In genomic region chr3:81295906-81296305, GRCh38 we compare ENCODE assay signal across 32 cellular contexts.
"Had no signal": no experiment of that assay in that cellular context is flagged by ENCODE, and none has a peak within 500 bp of the region (broad histone marks: within the 10 kb centered on the region; RNA-seq: fewer than 3 reads in every experiment).

No MANE protein-coding gene starts in this region.

- H3K4me1 Mint-ChIP-seq: activated CD4-positive, alpha-beta T cell treated with anti-CD3 and anti-CD28 coated beads for 36 hours; activated naive CD8-positive, alpha-beta T cell treated with anti-CD3 and anti-CD28 coated beads for 36 hours; brain; naive thymus-derived CD4-positive, alpha-beta T cell had no signal

- H3K9ac ChIP-seq: parathyroid adenoma had no signal

- H3K27me3 ChIP-seq: adrenal gland, ascending aorta, esophagus muscularis mucosa, gastrocnemius medialis, hepatocyte, right atrium auricular region, transverse colon, vagina had no signal

- H3K27ac ChIP-seq: adrenal gland, ascending aorta, esophagus muscularis mucosa, gastrocnemius medialis, hepatocyte, parathyroid adenoma, psoas muscle, right atrium auricular region, transverse colon, vagina had no signal

- H3K79me2 ChIP-seq: hepatocyte, parathyroid adenoma had no signal

- H3K36me3 Mint-ChIP-seq: activated naive CD8-positive, alpha-beta T cell treated with anti-CD3 and anti-CD28 coated beads for 36 hours; brain; naive thymus-derived CD4-positive, alpha-beta T cell had no signal

- H3K4me2 ChIP-seq: hepatocyte had no signal

- H3K4me3 ChIP-seq: adrenal gland, ascending aorta, esophagus muscularis mucosa, gastrocnemius medialis, hepatocyte, psoas muscle, right atrium auricular region, transverse colon, vagina had no signal

- H3K9me3 ChIP-seq: adrenal gland, ascending aorta, esophagus muscularis mucosa, gastrocnemius medialis, psoas muscle, right atrium auricular region, transverse colon, vagina had no signal

- H2AFZ ChIP-seq: hepatocyte, parathyroid adenoma had no signal

- H3K27ac Mint-ChIP-seq: activated CD4-positive, alpha-beta T cell treated with anti-CD3 and anti-CD28 coated beads for 36 hours; activated naive CD4-positive, alpha-beta T cell treated with anti-CD3 and anti-CD28 coated beads for 36 hours; activated naive CD8-positive, alpha-beta T cell treated with anti-CD3 and anti-CD28 coated beads for 36 hours; activated T-helper 1 cell treated with anti-CD3 and anti-CD28 coated beads, Interleukin-12 subunit alpha, Interleukin-12 subunit beta, Interleukin-2, Interleukin-4 antibody, amounts not matched to agents 30 ng/mL and 10 ng/mL and 1 ng/mL, durations not matched to agents 14 hours and 24 hours and 36 hours; brain; endodermal cell; naive thymus-derived CD4-positive, alpha-beta T cell; T-helper 2 cell treated with Interferon-gamma antibody and Interleukin-4, amounts not matched to agents 5 μg/mL and 100 μg/mL, for 36 hours had no signal

- FAIRE-seq: keratinocyte had no signal

- H3K9me3 Mint-ChIP-seq: activated naive CD4-positive, alpha-beta T cell treated with anti-CD3 and anti-CD28 coated beads for 36 hours; activated naive CD8-positive, alpha-beta T cell treated with anti-CD3 and anti-CD28 coated beads for 36 hours; activated T-helper 1 cell treated with anti-CD3 and anti-CD28 coated beads, Interleukin-12 subunit alpha, Interleukin-12 subunit beta, Interleukin-2, Interleukin-4 antibody, amounts not matched to agents 30 ng/mL and 10 ng/mL and 1 ng/mL, durations not matched to agents 14 hours and 24 hours and 36 hours; endodermal cell; neural crest cell had no signal

- H3K4me1 ChIP-seq: adrenal gland, ascending aorta, esophagus muscularis mucosa, gastrocnemius medialis, parathyroid adenoma, psoas muscle, right atrium auricular region, transverse colon, vagina had no signal

- DNase-seq: activated CD4-positive, alpha-beta T cell treated with anti-CD3 and anti-CD28 coated beads for 36 hours; activated CD4-positive, alpha-beta T cell treated with anti-CD3 and anti-CD28 coated beads, Interleukin-2, amount 50 U/mL, for 48 hours; activated CD4-positive, CD25-positive, alpha-beta regulatory T cell; activated CD8-positive, alpha-beta memory T cell treated with anti-CD3 and anti-CD28 coated beads for 24 hours; activated effector memory CD4-positive, alpha-beta T cell treated with anti-CD3 and anti-CD28 coated beads, Interleukin-2, amount 50 U/mL, for 16 hours; activated naive CD4-positive, alpha-beta T cell treated with anti-CD3 and anti-CD28 coated beads for 36 hours; activated naive CD8-positive, alpha-beta T cell treated with anti-CD3 and anti-CD28 coated beads for 36 hours; adrenal gland; endodermal cell; gastrocnemius medialis; glutamatergic neuron; left cardiac atrium; mammary epithelial cell; midbrain; naive thymus-derived CD4-positive, alpha-beta T cell; psoas muscle; stimulated activated CD4-positive, alpha-beta T cell treated with anti-CD3 and anti-CD28 coated beads, Interleukin-15, amount 100 ng/mL, for 24 hours; stimulated activated CD4-positive, alpha-beta T cell treated with anti-CD3 and anti-CD28 coated beads, Interleukin-2, amount 100 ng/mL, for 24 hours; stimulated activated naive CD4-positive, alpha-beta T cell; T-helper 1 cell; transverse colon had no signal

- H3K27me3 Mint-ChIP-seq: activated CD4-positive, alpha-beta T cell treated with anti-CD3 and anti-CD28 coated beads for 36 hours; activated naive CD8-positive, alpha-beta T cell treated with anti-CD3 and anti-CD28 coated beads for 36 hours; brain; naive thymus-derived CD4-positive, alpha-beta T cell had no signal

- H3K4me3 Mint-ChIP-seq: activated CD4-positive, alpha-beta T cell treated with anti-CD3 and anti-CD28 coated beads for 36 hours; activated naive CD4-positive, alpha-beta T cell treated with anti-CD3 and anti-CD28 coated beads for 36 hours; activated naive CD8-positive, alpha-beta T cell treated with anti-CD3 and anti-CD28 coated beads for 36 hours; activated T-helper 1 cell treated with anti-CD3 and anti-CD28 coated beads, Interleukin-12 subunit alpha, Interleukin-12 subunit beta, Interleukin-2, Interleukin-4 antibody, amounts not matched to agents 30 ng/mL and 10 ng/mL and 1 ng/mL, durations not matched to agents 14 hours and 24 hours and 36 hours; brain; endodermal cell; naive thymus-derived CD4-positive, alpha-beta T cell; neural crest cell; T-helper 2 cell treated with Interferon-gamma antibody and Interleukin-4, amounts not matched to agents 5 μg/mL and 100 μg/mL, for 36 hours had no signal

- H3K36me3 ChIP-seq: adrenal gland, ascending aorta, esophagus muscularis mucosa, gastrocnemius medialis, right atrium auricular region, transverse colon, vagina had no signal
